Comparison of ENCODE assay signal across 1 cellular context in the genomic region with DNA sequence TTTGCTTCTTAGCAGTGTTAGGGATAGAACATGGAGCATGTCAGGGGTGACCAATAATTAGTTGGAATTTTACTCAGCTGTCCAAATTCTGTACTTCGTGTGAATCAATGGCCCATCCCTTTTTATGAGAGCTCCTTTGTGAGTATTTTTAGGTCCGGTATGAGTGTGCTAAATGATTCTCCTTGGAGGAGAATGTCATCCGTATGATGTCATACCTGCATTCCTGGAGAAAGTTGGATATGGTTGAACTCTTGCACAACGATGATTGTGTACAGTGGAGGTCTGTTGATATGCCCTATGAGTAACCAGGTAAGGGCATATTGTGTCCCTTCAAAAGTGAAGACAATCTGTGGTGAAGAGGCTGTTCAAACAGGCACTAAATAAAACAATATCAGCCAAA.
TF ChIP-seq lines count a peak whose summit lies in the region.

No MANE protein-coding gene starts in this region.

TF ChIP-seq in A549, 52 proteins besides CTCF, POLR2A, EP300 and RAD21 (continued from another document):
- TF ChIP-seq CEBPB (IDR thresholded peaks at IDR 0.05) (peak; percentile 62 to 76; a peak in 2 of 4 replicates), ZNF302 (CRISPR knock-in tag; IDR thresholded peaks at IDR 0.05) (no peak), HDAC2 (IDR thresholded peaks at IDR 0.05) (no peak), JUN (IDR thresholded peaks at IDR 0.05) (0 out of 5 replicates have a peak, but pooled peaks of 1 of the 2 experiments have one; percentile 14), EHF (CRISPR knock-in tag; IDR thresholded peaks at IDR 0.05) (no peak)
- TF ChIP-seq, protein P1, sequence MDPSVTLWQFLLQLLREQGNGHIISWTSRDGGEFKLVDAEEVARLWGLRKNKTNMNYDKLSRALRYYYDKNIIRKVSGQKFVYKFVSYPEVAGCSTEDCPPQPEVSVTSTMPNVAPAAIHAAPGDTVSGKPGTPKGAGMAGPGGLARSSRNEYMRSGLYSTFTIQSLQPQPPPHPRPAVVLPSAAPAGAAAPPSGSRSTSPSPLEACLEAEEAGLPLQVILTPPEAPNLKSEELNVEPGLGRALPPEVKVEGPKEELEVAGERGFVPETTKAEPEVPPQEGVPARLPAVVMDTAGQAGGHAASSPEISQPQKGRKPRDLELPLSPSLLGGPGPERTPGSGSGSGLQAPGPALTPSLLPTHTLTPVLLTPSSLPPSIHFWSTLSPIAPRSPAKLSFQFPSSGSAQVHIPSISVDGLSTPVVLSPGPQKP (IDR thresholded peaks at IDR 0.05; ENCODE audit: low read depth, low read length) = no peak
